17 cellular contexts compared by ENCODE assay signal in the genomic region with DNA sequence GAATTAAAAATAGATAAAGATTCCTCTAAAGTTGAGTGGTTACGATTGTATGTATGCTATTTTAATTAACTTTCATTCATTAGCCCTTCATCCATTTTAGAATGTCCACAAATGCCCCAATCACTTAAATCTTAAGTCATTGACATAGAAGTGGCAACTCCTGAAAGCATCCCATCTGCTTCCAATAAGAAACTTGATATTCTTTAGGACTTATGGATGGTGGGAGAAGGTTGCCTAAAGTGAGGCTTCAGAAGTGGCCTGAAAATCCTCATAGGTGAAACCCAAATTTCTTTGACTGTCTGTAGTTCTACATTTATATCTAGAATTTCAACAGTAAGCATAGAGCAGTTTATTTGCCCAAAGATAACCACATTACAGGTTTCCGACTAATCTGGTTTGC.
A peak's percentile ranks its signal among the peaks of the same experiment; 100 is the strongest.
DNase-seq lines count a peak whose midpoint lies in the region; ATAC-seq and TF ChIP-seq lines count a peak whose summit lies in the region.
"Had no signal": no experiment of that assay in that cellular context is flagged by ENCODE, and none has a peak within 500 bp of the region (broad histone marks: within the 10 kb centered on the region; RNA-seq: fewer than 3 reads in every experiment).

No MANE protein-coding gene starts in this region.

- DNase-seq in NCI-H524 (lab: John Stamatoyannopoulos, UW), result peak; percentile 73 to 82
- DNase-seq in RWPE2 (ENCODE audit: low spot score), result no peak
- DNase-seq in epithelial cell of prostate (ENCODE audit: low read depth, low spot score), result no peak
- no peak for DNase-seq in head of caudate nucleus
- DNase-seq: BE2C; CD8-positive, alpha-beta T cell; COR-L47; DMS153; DMS79 treated with DMSO at 0.1 percent for 48 hours; EL; GDM1; HCEC 1CT had no signal

- ATAC-seq in RWPE2 (ENCODE audit: low read depth) (no peak), GM18868 (IDR thresholded peaks at IDR 0.05; ENCODE audit: unreplicated experiment) (no peak), HG03108 (IDR thresholded peaks at IDR 0.05; ENCODE audit: unreplicated experiment) (no peak)
- ATAC-seq: A549; CD8-positive, alpha-beta T cell; HepG2 had no signal

- TF ChIP-seq CTCF in RWPE2 (IDR thresholded peaks at IDR 0.05; ENCODE audit: poor library complexity, severe bottlenecking), result no peak

- no peaks in the 10 kb centered on the region for H3K27me3 ChIP-seq in RWPE2 (ENCODE audit: insufficient read depth, poor library complexity, severe bottlenecking)
- H3K27me3 ChIP-seq: BE2C had no signal

- peaks cover 9% of the 10 kb centered on the region for H3K4me1 ChIP-seq in RWPE2 (ENCODE audit: insufficient read depth, poor library complexity, severe bottlenecking)
- H3K4me1 ChIP-seq: BE2C had no signal

- no peak overlapping the region for H3K4me3 ChIP-seq in RWPE2 (ENCODE audit: severe bottlenecking)
- H3K4me3 ChIP-seq: A549 had no signal

- intact Hi-C loops in head of caudate nucleus (cut with DNase I), result no loop called here

- H3K27ac ChIP-seq in RWPE2 (ENCODE audit: poor library complexity, severe bottlenecking) (peak overlapping the region; percentile 8), epithelial cell of prostate (peak overlapping the region; percentile 67)
- H3K27ac ChIP-seq: A549, C4-2B had no signal

- no peaks in the 10 kb centered on the region for H3K9me3 ChIP-seq in RWPE2 (ENCODE audit: severe bottlenecking)
- H3K9me3 ChIP-seq: A549, BE2C had no signal

- H3K36me3 ChIP-seq in RWPE2 (ENCODE audit: low read depth), result no peaks in the 10 kb centered on the region
- H3K36me3 ChIP-seq: BE2C had no signal

Comparison
In these comparisons a context has a peak if more than half of its experiments do, and no peak if none do; other contexts are left out.
1. DNase-seq: peak in NCI-H524 (2 of 2); none in RWPE2 (single experiment), epithelial cell of prostate (single experiment) and head of caudate nucleus (0 of 42).